ENCODE assay signal across 13 cellular contexts in genomic region chr16:15521390-15521757, GRCh38.
DNase-seq lines count a peak whose midpoint lies in the region; ATAC-seq and TF ChIP-seq lines count a peak whose summit lies in the region.
"Had no signal": no experiment of that assay in that cellular context is flagged by ENCODE, and none has a peak within 500 bp of the region (broad histone marks: within the 10 kb centered on the region; RNA-seq: fewer than 3 reads in every experiment).

No MANE protein-coding gene starts in this region.

- no peaks in the 10 kb centered on the region for H3K9me3 ChIP-seq in colonic mucosa
- H3K9me3 ChIP-seq in spleen = no peaks in the 10 kb centered on the region

- DNase-seq in CD1c-positive myeloid dendritic cell (ENCODE audit: extremely low spot score) = peak; percentile 18
- no peak for DNase-seq in colonic mucosa
- peak; percentile 32 for DNase-seq in left kidney (ENCODE audit: low read depth, low spot score)
- DNase-seq in spleen = no peak
- DNase-seq in sciatic nerve (ENCODE audit: low spot score) = no peak
- DNase-seq: activated CD8-positive, alpha-beta T cell treated with anti-CD3 and anti-CD28 coated beads, Interleukin-2, amount 10 ng/mL, durations not matched to agents 7 days and 5 days; NCI-H1930; NCI-H510A; retina; T-helper 2 cell had no signal

- no peak for ATAC-seq in GM18907 (IDR thresholded peaks at IDR 0.05; ENCODE audit: unreplicated experiment)
- ATAC-seq in GM21723 (IDR thresholded peaks at IDR 0.05; ENCODE audit: unreplicated experiment) = no peak
- ATAC-seq in HG03097 (IDR thresholded peaks at IDR 0.05; ENCODE audit: low FRiP score, unreplicated experiment) = no peak
- ATAC-seq in sciatic nerve = no peak
- ATAC-seq: activated CD8-positive, alpha-beta T cell treated with anti-CD3 and anti-CD28 coated beads, Interleukin-2, amount 10 ng/mL, durations not matched to agents 7 days and 5 days had no signal

- no peak overlapping the region for H3K4me3 ChIP-seq in colonic mucosa
- no peak overlapping the region for H3K4me3 ChIP-seq in spleen

- no peak for TF ChIP-seq POLR2A in spleen (IDR thresholded peaks at IDR 0.05)

- H3K27me3 ChIP-seq in colonic mucosa (no peaks in the 10 kb centered on the region), spleen (replicated peaks in 1 of 7) (no peaks in the 10 kb centered on the region)

- H3K36me3 ChIP-seq in colonic mucosa = no peaks in the 10 kb centered on the region
- H3K36me3 ChIP-seq in spleen = peaks cover 0 to 2% (median 0%) of the 10 kb centered on the region in 6 donors

- H3K27ac ChIP-seq in colonic mucosa = peak overlapping the region; percentile 44
- peak overlapping the region in 6 of 8 donors; percentile 4 to 67 (median 58) for H3K27ac ChIP-seq in spleen

- H3K9ac ChIP-seq in colonic mucosa (ENCODE audit: low read depth in 2 of 2, low read length in 2 of 2) = no peak overlapping the region

- TF ChIP-seq CTCF in colonic mucosa (IDR thresholded peaks at IDR 0.05) (no peak), spleen (IDR thresholded peaks at IDR 0.05 in 8 of 11, conservative IDR thresholded peaks at IDR 0.05 in 3 of 11) (no peak)

- H3K4me1 ChIP-seq in colonic mucosa = no peaks in the 10 kb centered on the region
- peaks cover 5 to 60% (median 34%) of the 10 kb centered on the region in 6 donors for H3K4me1 ChIP-seq in spleen

- intact Hi-C loops in colonic mucosa (cut with DNase I) (loop anchor here (5.0 kb wide), 1 partner anchor 181 kb away; no protein-coding TSS in a partner anchor), spleen (cut with DNase I; ENCODE audit: low total_unique reads) (no loop called here), sciatic nerve (cut with DNase I) (no loop called here)

Comparison
In these comparisons a context has a peak if more than half of its experiments do, and no peak if none do; other contexts are left out.
1. DNase-seq: peak in CD1c-positive myeloid dendritic cell (single experiment) and left kidney (single experiment); none in colonic mucosa (single experiment), spleen (single experiment) and sciatic nerve (single experiment).